9 cellular contexts compared by ENCODE assay signal in the genomic region with DNA sequence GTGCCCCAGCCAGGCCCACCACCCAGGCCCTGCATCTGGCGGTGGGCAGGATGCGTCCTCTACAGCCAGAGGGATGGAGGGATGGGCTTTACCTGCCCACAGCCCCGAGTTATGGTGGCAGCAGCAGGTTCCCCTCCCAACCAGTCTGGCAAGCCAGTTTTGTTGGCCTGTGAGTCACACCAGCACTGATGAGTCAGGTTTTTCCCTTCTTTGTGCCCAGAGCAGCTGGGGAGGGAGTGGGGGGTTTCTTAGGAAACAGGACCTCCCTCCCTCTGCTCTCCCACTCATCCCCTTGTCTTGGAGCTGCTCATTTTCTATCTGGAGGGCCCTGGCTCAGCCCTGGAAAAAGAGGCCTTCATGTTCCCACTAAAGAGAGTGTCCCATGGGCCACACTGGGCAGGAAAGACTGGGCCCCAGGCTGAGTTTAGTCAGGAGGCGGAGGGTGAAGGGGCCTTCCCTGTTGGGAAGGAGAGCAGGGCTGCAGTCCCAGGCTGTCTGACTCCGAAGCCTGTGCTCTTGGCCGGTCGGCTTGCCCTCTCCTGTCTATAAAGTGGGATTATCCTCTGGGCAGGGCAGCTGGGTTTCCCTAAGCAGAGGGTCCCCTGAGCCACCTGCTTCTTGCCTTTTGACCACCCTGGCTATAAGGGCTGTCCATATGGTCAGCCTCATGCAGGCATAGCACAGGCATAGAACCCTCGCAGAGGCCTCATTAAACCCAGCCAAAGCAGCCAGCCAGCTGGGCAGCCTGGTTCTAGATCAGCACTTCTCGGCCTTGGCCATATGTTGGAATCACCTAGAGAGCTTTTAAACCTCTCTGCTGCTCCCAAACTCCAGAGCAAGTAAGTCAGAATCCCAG. TPM values are rescaled to one million over a fixed set of nuclear protein-coding genes. Genes with fewer than 3 reads are reported as not detected.
DNase-seq lines count a peak whose midpoint lies in the region; ATAC-seq and TF ChIP-seq lines count a peak whose summit lies in the region.
"Had no signal": no experiment of that assay in that cellular context is flagged by ENCODE, and none has a peak within 500 bp of the region (broad histone marks: within the 10 kb centered on the region; RNA-seq: fewer than 3 reads in every experiment).

No MANE protein-coding gene starts in this region.

- H3K4me2 ChIP-seq in IMR-90 (ENCODE audit: low read depth, low read length): peak overlapping the region; percentile 30
- peak overlapping the region; percentile 77 for H3K4me2 ChIP-seq in osteoblast (ENCODE audit: insufficient read depth, low read length)

- dilution Hi-C loops in IMR-90 (cut with HindIII; ENCODE audit: low sequenced_read_pairs, unreplicated experiment): no loop called here

- in situ Hi-C loops in IMR-90 (cut with MboI; ENCODE audit: low sequenced_read_pairs): no loop called here

- H3K14ac ChIP-seq in IMR-90 (replicated peaks; ENCODE audit: low read depth, low read length): peak overlapping the region; percentile 84

- H4K5ac ChIP-seq in IMR-90 (ENCODE audit: low read depth, low read length): peak overlapping the region; percentile 85

- peak overlapping the region; percentile 92 for H3K27ac ChIP-seq in IMR-90 (ENCODE audit: insufficient read depth, low read length)
- peak overlapping the region; percentile 43 to 89 (median 84) for H3K27ac ChIP-seq in gastroesophageal sphincter
- peak overlapping the region; percentile 96 for H3K27ac ChIP-seq in osteoblast (ENCODE audit: low read depth, low read length)
- peak overlapping the region; percentile 80 for H3K27ac ChIP-seq in urinary bladder (ENCODE audit: low read depth)

- peak overlapping the region; percentile 87 for H2BK120ac ChIP-seq in IMR-90 (ENCODE audit: low read depth, low read length)

- H3K9me3 Mint-ChIP-seq in activated T-cell treated with anti-CD3 and anti-CD28 coated beads, Interleukin-2, amount 50 U/mL, for 72 hours: no peaks in the 10 kb centered on the region

- CTCF ChIA-PET in IMR-90 (lab: Yijun Ruan, JAX): interaction anchor here (1.0 kb wide), 1 partner anchor 9 kb away, joined by 4 read pairs; no protein-coding TSS in a partner anchor

- peak overlapping the region; percentile 83 to 94 for H4K8ac ChIP-seq in IMR-90 (ENCODE audit: low read depth in 2 of 2, low read length in 2 of 2)

- H2AFZ ChIP-seq in IMR-90 (replicated peaks; ENCODE audit: low read length, poor library complexity): peak overlapping the region; percentile 89
- H2AFZ ChIP-seq in osteoblast (ENCODE audit: low read length): peak overlapping the region; percentile 79

- peak overlapping the region; percentile 95 for H2BK20ac ChIP-seq in IMR-90 (ENCODE audit: low read depth, low read length)

- intact Hi-C loops in IMR-90 (cut with micrococcal nuclease): no loop called here

- H3K27ac Mint-ChIP-seq in activated T-cell treated with anti-CD3 and anti-CD28 coated beads, Interleukin-2, amount 50 U/mL, for 72 hours: no peak overlapping the region

- DNase-seq in AG10803 (ENCODE audit: low read depth) (peak; percentile 87), IMR-90 (peak; percentile 97), osteoblast (ENCODE audit: insufficient read length, low spot score, missing footprints) (peak; percentile 93), NCI-H1105 (lab: John Stamatoyannopoulos, UW) (no peak)
- peak; percentile 41 to 46 for DNase-seq in activated T-cell treated with anti-CD3 and anti-CD28 coated beads, Interleukin-2, amount 50 U/mL, for 72 hours

- POLR2A ChIA-PET in IMR-90 (lab: Charles Lee; ENCODE audit: unreplicated experiment): interaction anchor here (1.0 kb wide), 1 partner anchor 10 kb away, joined by 3 read pairs; no protein-coding TSS in a partner anchor

- H3K4me3 Mint-ChIP-seq in activated T-cell treated with anti-CD3 and anti-CD28 coated beads, Interleukin-2, amount 50 U/mL, for 72 hours: peak overlapping the region; percentile 50 to 58

- no peaks in the 10 kb centered on the region for H4K20me1 ChIP-seq in IMR-90 (ENCODE audit: insufficient read depth, low read length)
- peaks cover 3% of the 10 kb centered on the region for H4K20me1 ChIP-seq in osteoblast (ENCODE audit: insufficient read depth, low read length)

- H3K4me3 ChIP-seq in AG10803 (ENCODE audit: low read length) (peak overlapping the region; percentile 26; the same call in 1 of the 2 replicates), IMR-90 (ENCODE audit: insufficient read depth, low read depth, low read length) (no peak overlapping the region), gastroesophageal sphincter (no peak overlapping the region), osteoblast (ENCODE audit: insufficient read depth, low read length) (peak overlapping the region; percentile 35), urinary bladder (ENCODE audit: low read depth, low read length) (no peak overlapping the region)

- no peaks in the 10 kb centered on the region for H3K36me3 Mint-ChIP-seq in activated T-cell treated with anti-CD3 and anti-CD28 coated beads, Interleukin-2, amount 50 U/mL, for 72 hours (ENCODE audit: insufficient read depth in 2 of 2)

- peaks cover 22% of the 10 kb centered on the region for H3K4me1 Mint-ChIP-seq in activated T-cell treated with anti-CD3 and anti-CD28 coated beads, Interleukin-2, amount 50 U/mL, for 72 hours (ENCODE audit: low read depth)

- H3K79me2 ChIP-seq in osteoblast (ENCODE audit: insufficient read depth, low read length): peaks cover 26% of the 10 kb centered on the region

- peak overlapping the region; percentile 40 for H3K9ac ChIP-seq in IMR-90 (ENCODE audit: low read depth, low read length)

- peak overlapping the region; percentile 90 for H2AK5ac ChIP-seq in IMR-90 (ENCODE audit: low read depth, low read length)

- H2BK15ac ChIP-seq in IMR-90 (ENCODE audit: low read depth, low read length): peak overlapping the region; percentile 53; the same call in 2 of the 3 replicates

- peak overlapping the region; percentile 95 for H2BK5ac ChIP-seq in IMR-90 (ENCODE audit: low read depth, low read length, poor library complexity, severe bottlenecking)

- peak overlapping the region; percentile 97 for H2AK9ac ChIP-seq in IMR-90 (replicated peaks; ENCODE audit: low read depth, low read length, poor library complexity)

- peak overlapping the region; percentile 95 for H3K4ac ChIP-seq in IMR-90 (ENCODE audit: low read depth, low read length)

- H3K18ac ChIP-seq in IMR-90 (ENCODE audit: low read depth, low read length): peak overlapping the region; percentile 90

- H3K9me3 ChIP-seq in IMR-90 (ENCODE audit: control insufficient read depth, insufficient read depth, low read length) (no peaks in the 10 kb centered on the region), gastroesophageal sphincter (no peaks in the 10 kb centered on the region), osteoblast (ENCODE audit: low read depth, low read length) (no peaks in the 10 kb centered on the region)

- TF ChIP-seq POLR2A in IMR-90 (IDR thresholded peaks at IDR 0.05; ENCODE audit: low read depth, low read length) (peak; percentile 53; the same call in 1 of the 2 replicates), gastroesophageal sphincter (IDR thresholded peaks at IDR 0.05) (no peak)

- peaks cover 39% of the 10 kb centered on the region for H3K4me1 ChIP-seq in IMR-90 (ENCODE audit: control insufficient read depth, insufficient read depth, low read length)
- H3K4me1 ChIP-seq in gastroesophageal sphincter: peaks cover 4 to 55% (median 18%) of the 10 kb centered on the region in 3 donors
- H3K4me1 ChIP-seq in osteoblast (ENCODE audit: insufficient read depth, low read length): peaks cover 61% of the 10 kb centered on the region
- H3K4me1 ChIP-seq in urinary bladder (ENCODE audit: insufficient read depth): no peaks in the 10 kb centered on the region

- H3K27me3 ChIP-seq in IMR-90 (ENCODE audit: control insufficient read depth, insufficient read depth, low read length) (no peaks in the 10 kb centered on the region), gastroesophageal sphincter (no peaks in the 10 kb centered on the region), osteoblast (ENCODE audit: insufficient read depth, low read length) (no peaks in the 10 kb centered on the region)

- H3K9me1 ChIP-seq in IMR-90 (ENCODE audit: insufficient read depth, low read length): peaks cover 16% of the 10 kb centered on the region

- H3K36me3 ChIP-seq in IMR-90 (ENCODE audit: control insufficient read depth, insufficient read depth, low read length) (no peaks in the 10 kb centered on the region), gastroesophageal sphincter (no peaks in the 10 kb centered on the region), osteoblast (ENCODE audit: insufficient read depth, low read length) (no peaks in the 10 kb centered on the region), urinary bladder (ENCODE audit: insufficient read depth) (no peaks in the 10 kb centered on the region)

- H3K56ac ChIP-seq in IMR-90 (ENCODE audit: extremely low read depth, insufficient read depth, low read length): peak overlapping the region; percentile 73

- no peaks in the 10 kb centered on the region for H3K27me3 Mint-ChIP-seq in activated T-cell treated with anti-CD3 and anti-CD28 coated beads, Interleukin-2, amount 50 U/mL, for 72 hours (ENCODE audit: low read depth)

- 37% methylated on average over 2 of the region's 9 CpGs; no CpG with 5 or more reads in 1 of the 2 experiments for WGBS in IMR-90 (ENCODE audit: extremely low coverage in 2 of 2, insufficient read length in 1 of 2), 2 experiments
- 75% methylated on average over 2 of the region's 9 CpGs; no CpG with 5 or more reads in 1 of the 2 donors for WGBS in gastroesophageal sphincter (ENCODE audit: low coverage in 1 of 2), 2 donors
- 44% methylated on average over 9 of the region's 9 CpGs for WGBS in urinary bladder

- TF ChIP-seq CTCF in AG10803 (conservative IDR thresholded peaks at IDR 0.05; ENCODE audit: low read length) (no peak), IMR-90 (conservative IDR thresholded peaks at IDR 0.05; ENCODE audit: low read depth, low read length) (no peak), gastroesophageal sphincter (IDR thresholded peaks at IDR 0.05) (no peak), osteoblast (IDR thresholded peaks at IDR 0.05; ENCODE audit: extremely low read depth, low read depth, low read length) (no peak)

- no TSS peak for BruUV-seq in IMR-90 (replicated peaks; lab: Mats Ljungman, UMichigan)

- H3K79me1 ChIP-seq in IMR-90 (ENCODE audit: low read depth in 1 of 2, low read length in 2 of 2): peaks cover 23 to 85% of the 10 kb centered on the region in 2 experiments

- TF ChIP-seq EP300 in gastroesophageal sphincter (IDR thresholded peaks at IDR 0.05): no peak

- peak overlapping the region; percentile 91 for H4K91ac ChIP-seq in IMR-90 (ENCODE audit: insufficient read depth, low read depth, low read length)

- peak overlapping the region; percentile 83 for H3K23ac ChIP-seq in IMR-90 (ENCODE audit: low read depth, low read length)

- no peak for TF ChIP-seq RAD21 in IMR-90 (IDR thresholded peaks at IDR 0.05; ENCODE audit: low read length)

- ATAC-seq in IMR-90 (ENCODE audit: low read depth): peak; percentile 43
- peak; percentile 65 to 68 for ATAC-seq in activated T-cell treated with anti-CD3 and anti-CD28 coated beads, Interleukin-2, amount 50 U/mL, for 72 hours (replicated peaks in 1 of 2)
- peak; percentile 78 for ATAC-seq in gastroesophageal sphincter
- ATAC-seq in HG03460 (IDR thresholded peaks at IDR 0.05; ENCODE audit: unreplicated experiment): no peak

RNA-seq across cellular contexts. Expression of a gene that starts 30.2 kb away (rescaled TPM):
- total RNA-seq in IMR-90 (2012; rRNA removed) (0.28 and 0.36 TPM in 2 replicates), gastroesophageal sphincter (under 1 TPM in 1 of 4 donors, not detected in 3; 0.54 TPM), osteoblast (0.29 and 0.72 TPM in 2 replicates), urinary bladder (0.69 TPM)
- polyA plus RNA-seq in IMR-90 (2012; rRNA removed) (0.40 and 0.65 TPM in 2 replicates), urinary bladder (0.23 TPM)
- 0.36 and 0.63 TPM in 2 replicates for polyA plus RNA-seq in IMR-90 (2012; cell fraction: cytosol; rRNA removed)
- 0.29 and 0.38 TPM in 2 replicates for polyA plus RNA-seq in IMR-90 (2012; cell fraction: nucleus; rRNA removed; ENCODE audit: low replicate concordance)
- not detected for total RNA-seq in activated T-cell treated with anti-CD3 and anti-CD28 coated beads, Interleukin-2, amount 50 U/mL, for 72 hours
- total RNA-seq: mononuclear cell had no signal

RNA-seq across cellular contexts. Expression of a gene that starts 41.8 kb away (rescaled TPM):
- total RNA-seq in IMR-90 (2012; rRNA removed): 0.36 and 0.56 TPM in 2 replicates
- polyA plus RNA-seq in IMR-90 (2012; rRNA removed): 0.41 and 0.42 TPM in 2 replicates
- polyA plus RNA-seq in IMR-90 (2012; cell fraction: cytosol; rRNA removed): 0.25 and 0.45 TPM in 2 replicates
- polyA plus RNA-seq in IMR-90 (2012; cell fraction: nucleus; rRNA removed; ENCODE audit: low replicate concordance): 1.2 and 1.4 TPM in 2 replicates
- not detected for total RNA-seq in activated T-cell treated with anti-CD3 and anti-CD28 coated beads, Interleukin-2, amount 50 U/mL, for 72 hours
- total RNA-seq in gastroesophageal sphincter: 1 to 10 TPM in 2 of 4 donors, under 1 TPM in 2; 0.62 to 2.5 (median 1.1) TPM
- total RNA-seq in osteoblast: 1.4 and 2.7 TPM in 2 replicates
- total RNA-seq in urinary bladder: 0.53 TPM
- 0.35 TPM for polyA plus RNA-seq in urinary bladder
- total RNA-seq: mononuclear cell had no signal

RNA-seq across cellular contexts. Expression of a gene that starts 43.7 kb away (rescaled TPM):
- total RNA-seq in IMR-90 (2012; rRNA removed) (21.9 TPM in 2 replicates), gastroesophageal sphincter (10 to 100 TPM in 1 of 4 donors, 1 to 10 TPM in 3; 2.9 to 16.2 (median 8.9) TPM), osteoblast (29.0 and 32.7 TPM in 2 replicates), urinary bladder (3.5 TPM)
- polyA plus RNA-seq in IMR-90 (2012; rRNA removed) (44.9 and 57.5 TPM in 2 replicates), urinary bladder (23.6 TPM)
- 57.1 and 67.3 TPM in 2 replicates for polyA plus RNA-seq in IMR-90 (2012; cell fraction: cytosol; rRNA removed)
- polyA plus RNA-seq in IMR-90 (2012; cell fraction: nucleus; rRNA removed; ENCODE audit: low replicate concordance): 17.2 and 37.0 TPM in 2 replicates
- 1 to 10 TPM; 3.7 to 4.1 TPM for total RNA-seq in activated T-cell treated with anti-CD3 and anti-CD28 coated beads, Interleukin-2, amount 50 U/mL, for 72 hours

RNA-seq across cellular contexts. Expression of a gene that starts 44.2 kb away (rescaled TPM):
- 55.3 and 70.1 TPM in 2 replicates for total RNA-seq in IMR-90 (2012; rRNA removed)
- polyA plus RNA-seq in IMR-90 (2012; rRNA removed): 72.7 TPM in 2 replicates
- polyA plus RNA-seq in IMR-90 (2012; cell fraction: cytosol; rRNA removed): 36.0 and 61.2 TPM in 2 replicates
- polyA plus RNA-seq in IMR-90 (2012; cell fraction: nucleus; rRNA removed; ENCODE audit: low replicate concordance): 186 and 281 TPM in 2 replicates
- total RNA-seq in activated T-cell treated with anti-CD3 and anti-CD28 coated beads, Interleukin-2, amount 50 U/mL, for 72 hours: 100 to 1,000 TPM in 1 of 2 donors, 10 to 100 TPM in 1; 92.2 to 113 TPM
- total RNA-seq in gastroesophageal sphincter: 10 to 100 TPM; 44.3 to 75.8 (median 51.8) TPM
- 60.4 and 63.0 TPM in 2 replicates for total RNA-seq in osteoblast
- 49.0 TPM for total RNA-seq in urinary bladder
- 43.7 TPM for polyA plus RNA-seq in urinary bladder

RNA-seq across cellular contexts. Expression of a gene that starts 47.1 kb away (rescaled TPM):
- total RNA-seq in IMR-90 (2012; rRNA removed) (not detected in 2 replicates), gastroesophageal sphincter (not detected), osteoblast (0.29 and 0.36 TPM in 2 replicates), urinary bladder (not detected)
- polyA plus RNA-seq in IMR-90 (2012; rRNA removed) (not detected in 2 replicates), urinary bladder (not detected)
- polyA plus RNA-seq in IMR-90 (2012; cell fraction: cytosol; rRNA removed): not detected in 2 replicates
- polyA plus RNA-seq in IMR-90 (2012; cell fraction: nucleus; rRNA removed; ENCODE audit: low replicate concordance): 0.13 and 0.14 TPM in 2 replicates
- not detected for total RNA-seq in activated T-cell treated with anti-CD3 and anti-CD28 coated beads, Interleukin-2, amount 50 U/mL, for 72 hours
- total RNA-seq: mononuclear cell had no signal

Comparison
In these comparisons a context has a peak if more than half of its experiments do, and no peak if none do; other contexts are left out.
1. H3K4me3 ChIP-seq: peak in AG10803 (single experiment) and osteoblast (single experiment); none in IMR-90 (single experiment), gastroesophageal sphincter (0 of 2) and urinary bladder (single experiment).
2. Peak in every context shown above with its lines, with median percentiles within 50 percentile points of each other: H3K27ac ChIP-seq.